Comparison of ENCODE assay signal across 8 cellular contexts in the genomic region with DNA sequence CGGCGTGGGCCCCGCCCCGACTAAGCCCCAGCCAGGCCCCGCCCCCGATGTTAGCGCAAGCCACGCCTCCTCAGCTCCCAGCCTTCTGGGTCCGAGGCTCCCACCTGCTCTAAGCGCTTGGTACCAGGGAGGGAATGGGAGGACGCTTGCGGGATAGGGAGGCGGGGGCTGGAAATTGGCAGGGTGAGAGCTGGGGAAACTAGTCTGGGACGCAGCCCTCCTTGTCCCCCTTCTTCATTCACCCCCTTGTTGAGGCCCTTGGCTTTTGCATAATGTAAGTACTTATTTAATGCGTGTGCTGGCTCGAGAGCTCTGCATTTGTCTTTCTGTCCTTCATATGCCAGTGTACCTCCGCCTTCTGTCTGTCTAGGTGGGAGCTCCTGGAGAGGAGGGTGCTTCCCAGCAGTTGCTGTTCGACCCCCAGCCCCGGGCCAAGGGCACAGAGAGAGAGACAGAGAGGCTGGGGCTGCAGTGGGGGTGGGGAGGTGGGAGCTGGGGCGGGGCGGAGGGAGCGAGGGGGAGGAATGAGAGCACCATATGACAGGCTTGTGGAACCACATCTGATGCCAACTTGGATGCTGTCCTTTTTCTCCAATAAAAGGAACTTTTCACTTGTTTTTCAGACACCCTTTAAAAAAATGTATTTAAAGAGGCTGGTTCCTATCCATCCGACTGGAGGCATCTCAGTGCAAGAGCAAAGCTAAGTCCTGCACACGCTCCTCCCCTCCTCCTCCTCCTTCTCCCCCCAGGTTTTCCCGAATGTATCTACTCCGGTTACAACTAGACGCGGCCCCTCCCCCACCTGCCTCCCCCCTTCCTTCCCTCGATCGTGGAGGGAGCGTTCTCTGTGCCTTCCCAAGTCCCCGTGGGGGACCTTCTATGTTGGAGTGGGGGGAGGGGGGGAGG. TPM values are rescaled to one million over a fixed set of nuclear protein-coding genes. Genes with fewer than 3 reads are reported as not detected.
DNase-seq lines count a peak whose midpoint lies in the region; ATAC-seq and TF ChIP-seq lines count a peak whose summit lies in the region.

No MANE protein-coding gene starts in this region.

- H2AFZ ChIP-seq in trophoblast cell (ENCODE audit: insufficient read depth, low read length, poor library complexity): peak overlapping the region; percentile 38

- BruUV-seq in Calu3 (replicated peaks; lab: Mats Ljungman, UMichigan): no TSS peak

- no peak overlapping the region for H3K4ac ChIP-seq in trophoblast cell (ENCODE audit: low read depth, low read length)

- H2AK5ac ChIP-seq in trophoblast cell (ENCODE audit: low read length): no peak overlapping the region

- H4K91ac ChIP-seq in trophoblast cell (ENCODE audit: low read depth, low read length): no peak overlapping the region

- H3K4me1 Mint-ChIP-seq in Calu3 (ENCODE audit: low read depth, unreplicated experiment): peaks cover 15% of the 10 kb centered on the region

- H3K23ac ChIP-seq in trophoblast cell (ENCODE audit: low read length): no peak overlapping the region

- peaks cover 0 to 12% (median 0%) of the 10 kb centered on the region in 9 donors for H3K27me3 ChIP-seq in heart left ventricle
- no peaks in the 10 kb centered on the region for H3K27me3 ChIP-seq in trophoblast cell (ENCODE audit: insufficient read depth, low read length)
- H3K27me3 ChIP-seq in tibial nerve: no peaks in the 10 kb centered on the region

- H3K27ac ChIP-seq in heart left ventricle (peak overlapping the region in 5 of 12 donors; percentile 38 to 81 (median 58)), trophoblast cell (ENCODE audit: low read depth, low read length) (no peak overlapping the region), tibial nerve (peak overlapping the region; percentile 76 to 91 (median 83))

- H3K4me3 ChIP-seq in heart left ventricle (peak overlapping the region; percentile 19 to 70 (median 58)), trophoblast cell (ENCODE audit: low read depth, low read length) (peak overlapping the region; percentile 21), tibial nerve (peak overlapping the region; percentile 41 to 66 (median 60))

- DNase-seq in Calu3 (peak; percentile 77), MV-4-11 (lab: John Stamatoyannopoulos, UW) (peak; percentile 55), SW 1271 (lab: John Stamatoyannopoulos, UW) (peak; percentile 16 to 54), heart left ventricle (peak; percentile 67 to 89 (median 76)), trophoblast cell (peak in 1 of 2 donors; percentile 27), tibial nerve (ENCODE audit: low spot score in 2 of 2) (peak; percentile 64 to 68)
- peak; percentile 53 for DNase-seq in activated naive CD8-positive, alpha-beta T cell treated with anti-CD3 and anti-CD28 coated beads, Interleukin-2, amount 50 U/mL, for 16 hours (ENCODE audit: low read depth, low spot score)

- 0 to 1% (median 1%) methylated on average over 23 to 32 of the region's 32 CpGs for WGBS in heart left ventricle, 4 donors
- whole genome bisulfite sequencing in trophoblast cell (ENCODE audit: extremely low coverage, insufficient coverage, insufficient read length): no CpG with 5 or more reads among the region's 32 CpGs
- 2% methylated on average over 25 to 29 of the region's 32 CpGs for WGBS in tibial nerve, 2 donors

- peak overlapping the region; percentile 48 for H3K4me2 ChIP-seq in trophoblast cell (ENCODE audit: low read length)

- no peak overlapping the region for H3K27ac Mint-ChIP-seq in Calu3 (ENCODE audit: unreplicated experiment)

- H3K79me1 ChIP-seq in trophoblast cell (ENCODE audit: low read length): no peaks in the 10 kb centered on the region

- H3K18ac ChIP-seq in trophoblast cell (ENCODE audit: low read length): no peak overlapping the region

- no peaks in the 10 kb centered on the region for H3K79me2 ChIP-seq in trophoblast cell (ENCODE audit: control insufficient read depth, insufficient read depth, low read length, poor library complexity)

- peak in 1 of 2 donors; percentile 88 for TF ChIP-seq EP300 in tibial nerve (IDR thresholded peaks at IDR 0.05)

- H3K14ac ChIP-seq in trophoblast cell (ENCODE audit: low read length): peak overlapping the region; percentile 32

- no peak overlapping the region for H2BK5ac ChIP-seq in trophoblast cell (ENCODE audit: low read depth, low read length, poor library complexity)

- no peak overlapping the region for H4K12ac ChIP-seq in trophoblast cell (ENCODE audit: low read depth, low read length)

- H3K9me3 ChIP-seq in heart left ventricle (no peaks in the 10 kb centered on the region), trophoblast cell (ENCODE audit: insufficient read depth, low read depth, low read length) (peaks cover 1% of the 10 kb centered on the region), tibial nerve (no peaks in the 10 kb centered on the region)

- ATAC-seq in GM21717 (IDR thresholded peaks at IDR 0.05; ENCODE audit: unreplicated experiment): peak; percentile 46
- peak; percentile 82 to 92 (median 92) for ATAC-seq in heart left ventricle

- intact Hi-C loops in Calu3 (cut with micrococcal nuclease; ENCODE audit: unreplicated experiment) (no loop called here), heart left ventricle (cut with DNase I) (loop anchor here in 2 of 10 donors (1.0 to 10.0 kb wide), 2 partner anchors 33 to 79 kb away; no protein-coding TSS in a partner anchor)

- H2BK12ac ChIP-seq in trophoblast cell (ENCODE audit: low read length): no peak overlapping the region

- peak overlapping the region; percentile 19 for H4K8ac ChIP-seq in trophoblast cell (ENCODE audit: low read depth, low read length)

- no peak overlapping the region for H2BK120ac ChIP-seq in trophoblast cell (ENCODE audit: insufficient read depth, low read length, poor library complexity)

- H3K4me1 ChIP-seq in heart left ventricle: peaks cover 0 to 42% (median 15%) of the 10 kb centered on the region in 12 donors
- H3K4me1 ChIP-seq in trophoblast cell (ENCODE audit: control insufficient read depth in 1 of 2, insufficient read depth in 2 of 2, low read length in 2 of 2): peaks cover 5 to 10% of the 10 kb centered on the region in 2 experiments
- H3K4me1 ChIP-seq in tibial nerve: peaks cover 0 to 53% (median 26%) of the 10 kb centered on the region in 4 donors

- CTCF ChIA-PET in Calu3 (lab: Charles Lee): interaction anchor here (0.6 to 1.6 kb wide), 3 partner anchors 24 to 106 kb away, joined by 3 to 6 read pairs (median 5); no protein-coding TSS in a partner anchor

- no peaks in the 10 kb centered on the region for H3K9me3 Mint-ChIP-seq in Calu3 (ENCODE audit: low read depth, unreplicated experiment)

- H3K27me3 Mint-ChIP-seq in Calu3 (ENCODE audit: unreplicated experiment): peaks cover 23% of the 10 kb centered on the region

- H3K36me3 ChIP-seq in heart left ventricle (no peaks in the 10 kb centered on the region), trophoblast cell (ENCODE audit: control insufficient read depth in 1 of 2, insufficient read depth in 2 of 2, low read length in 2 of 2) (no peaks in the 10 kb centered on the region), tibial nerve (no peaks in the 10 kb centered on the region)

- TF ChIP-seq POLR2A in heart left ventricle (IDR thresholded peaks at IDR 0.05): no peak
- TF ChIP-seq POLR2A in tibial nerve (IDR thresholded peaks at IDR 0.05): peak in 1 of 2 donors; percentile 64

- TF ChIP-seq CTCF in Calu3 (IDR thresholded peaks at IDR 0.05; ENCODE audit: unreplicated experiment) (no peak), heart left ventricle (IDR thresholded peaks at IDR 0.05) (no peak), tibial nerve (IDR thresholded peaks at IDR 0.05) (no peak)

- peak overlapping the region; percentile 75 for H3K4me3 Mint-ChIP-seq in Calu3 (ENCODE audit: low read depth, unreplicated experiment)

- no peak overlapping the region for H3K9ac ChIP-seq in trophoblast cell (ENCODE audit: low read length)

- peaks cover 17% of the 10 kb centered on the region for H3K36me3 Mint-ChIP-seq in Calu3 (ENCODE audit: insufficient read depth, unreplicated experiment)

RNA-seq across cellular contexts. Expression of gene MAP1LC3B2, which starts 25.6 kb away (rescaled TPM):
- 0.91 and 0.97 TPM in 2 replicates for total RNA-seq in Calu3 (2022)
- 1 to 10 TPM in 8 of 9 donors, under 1 TPM in 1; 0.91 to 4.8 (median 2.3) TPM for total RNA-seq in heart left ventricle
- 1 to 10 TPM in 1 of 2 donors, under 1 TPM in 1; 0.91 to 5.4 TPM for polyA plus RNA-seq in heart left ventricle
- 0.28 and 0.31 TPM in 2 replicates for polyA plus RNA-seq in trophoblast cell (2013)
- 1 to 10 TPM in 1 of 4 donors, under 1 TPM in 1, not detected in 2; 0.98 to 1.7 TPM for total RNA-seq in tibial nerve
